Comparison of ENCODE assay signal across 13 cellular contexts in the genomic region with DNA sequence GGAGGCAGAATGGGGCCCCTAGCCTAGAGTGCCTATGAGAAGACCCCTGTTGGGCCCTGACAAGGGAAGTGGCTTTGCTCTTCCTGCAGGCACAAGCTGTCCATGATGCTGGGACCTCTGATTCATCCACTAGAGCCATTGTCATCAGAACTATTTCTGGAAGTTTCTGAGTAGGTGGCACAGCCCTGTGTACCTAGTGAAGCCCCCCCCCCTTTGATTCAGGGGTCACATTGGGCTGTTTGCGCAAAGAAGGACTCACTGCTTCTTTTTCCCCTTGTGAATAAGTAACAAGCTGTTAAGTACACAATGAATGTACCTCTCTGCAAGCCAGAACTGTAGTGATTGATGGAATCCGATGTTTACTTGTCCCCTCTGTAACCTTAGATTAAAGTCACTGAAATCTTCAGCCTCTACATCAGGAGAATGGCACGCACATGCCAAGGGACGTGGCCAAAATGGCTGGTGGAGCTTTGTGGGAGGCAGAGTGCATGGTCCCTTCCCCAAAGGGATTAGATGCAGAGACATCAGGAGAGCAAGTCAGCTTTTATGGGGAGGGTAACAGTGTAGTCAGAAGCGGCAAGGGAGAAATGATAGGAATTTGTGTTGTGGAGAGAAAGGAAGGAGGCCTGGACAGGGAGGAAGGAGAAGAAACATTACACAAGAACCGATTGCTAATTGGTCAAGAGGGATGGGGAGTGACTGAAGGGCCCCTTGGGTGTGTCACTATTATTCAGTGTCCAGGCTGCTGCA.
A peak's percentile ranks its signal among the peaks of the same experiment; 100 is the strongest.
DNase-seq lines count a peak whose midpoint lies in the region; ATAC-seq and TF ChIP-seq lines count a peak whose summit lies in the region.
"Had no signal": no experiment of that assay in that cellular context is flagged by ENCODE, and none has a peak within 500 bp of the region (broad histone marks: within the 10 kb centered on the region; RNA-seq: fewer than 3 reads in every experiment).

No MANE protein-coding gene starts in this region.

- H3K4me3 ChIP-seq in right atrium auricular region (no peak overlapping the region), right lobe of liver (no peak overlapping the region)
- H3K4me3 ChIP-seq: ovary, SK-N-MC had no signal

- H3K4me3 Mint-ChIP-seq in T-helper 17 cell: no peak overlapping the region

- H3K36me3 Mint-ChIP-seq in T-helper 17 cell (ENCODE audit: low read depth): peaks cover 2% of the 10 kb centered on the region

- no peaks in the 10 kb centered on the region for H3K9me3 ChIP-seq in right atrium auricular region
- H3K9me3 ChIP-seq in right lobe of liver: no peaks in the 10 kb centered on the region
- H3K9me3 ChIP-seq in T-helper 17 cell (ENCODE audit: control insufficient read depth, low read length, poor library complexity, severe bottlenecking): no peaks in the 10 kb centered on the region
- H3K9me3 ChIP-seq: ovary had no signal

- H3K27me3 Mint-ChIP-seq in T-helper 17 cell: no peaks in the 10 kb centered on the region

- peaks cover 0 to 28% of the 10 kb centered on the region in 2 donors for H3K4me1 ChIP-seq in right atrium auricular region
- H3K4me1 ChIP-seq in right lobe of liver: peaks cover 0 to 32% (median 11%) of the 10 kb centered on the region in 4 donors

- H3K27me3 ChIP-seq in right atrium auricular region (no peaks in the 10 kb centered on the region), right lobe of liver (no peaks in the 10 kb centered on the region)
- H3K27me3 ChIP-seq: ovary had no signal

- H3K36me3 ChIP-seq in right atrium auricular region (no peaks in the 10 kb centered on the region), right lobe of liver (no peaks in the 10 kb centered on the region)
- H3K36me3 ChIP-seq: ovary had no signal

- no peak for DNase-seq in Right ventricle myocardium superior
- DNase-seq in right atrium auricular region (ENCODE audit: low spot score): no peak
- DNase-seq in epidermal melanocyte (ENCODE audit: insufficient read length, low spot score): peak; percentile 36
- DNase-seq in right lobe of liver: peak; percentile 54 to 79 (median 77)
- DNase-seq in cortex of kidney (lab: John Stamatoyannopoulos, UW): no peak
- DNase-seq in NCI-H526 treated with DMSO at 0.1 percent for 48 hours (lab: John Stamatoyannopoulos, UW): no peak
- no peak for DNase-seq in T-helper 17 cell
- DNase-seq: activated gamma-delta T cell; effector CD4-positive, alpha-beta T cell; Kasumi-1; ovary had no signal

- H3K27ac ChIP-seq in right atrium auricular region (no peak overlapping the region), right lobe of liver (peak overlapping the region in 2 of 3 donors; percentile 78 to 81)
- H3K27ac ChIP-seq: ovary, SK-N-MC had no signal

- no peaks in the 10 kb centered on the region for H3K4me1 Mint-ChIP-seq in T-helper 17 cell

- H3K27ac Mint-ChIP-seq in T-helper 17 cell: no peak overlapping the region

- peak; percentile 22 for ATAC-seq in Right ventricle myocardium superior (ENCODE audit: poor library complexity)
- ATAC-seq in right lobe of liver: peak; percentile 91 to 95 (median 92)
- no peak for ATAC-seq in T-helper 17 cell
- ATAC-seq in HG02884 (IDR thresholded peaks at IDR 0.05; ENCODE audit: unreplicated experiment): no peak

- intact Hi-C loops in Right ventricle myocardium superior (cut with DNase I): no loop called here
- intact Hi-C loops in right lobe of liver (cut with DNase I): no loop called here

- WGBS in right lobe of liver (ENCODE audit: insufficient coverage, low coverage, low lambda C conversion rate, missing lambda C conversion rate): 17% methylated on average over 6 of the region's 6 CpGs

- TF ChIP-seq POLR2A in right lobe of liver (IDR thresholded peaks at IDR 0.05): no peak

- no peak for TF ChIP-seq CTCF in right atrium auricular region (IDR thresholded peaks at IDR 0.05)
- no peak for TF ChIP-seq CTCF in right lobe of liver (IDR thresholded peaks at IDR 0.05)

Comparison
In these comparisons a context has a peak if more than half of its experiments do, and no peak if none do; other contexts are left out.
1. ATAC-seq: peak in Right ventricle myocardium superior (single experiment) and right lobe of liver (4 of 4); none in T-helper 17 cell (single experiment) and HG02884 (single experiment).
2. DNase-seq: peak in epidermal melanocyte (single experiment) and right lobe of liver (3 of 3); none in Right ventricle myocardium superior (single experiment), right atrium auricular region (single experiment), cortex of kidney (single experiment), NCI-H526 treated with DMSO at 0.1 percent for 48 hours (single experiment) and T-helper 17 cell (0 of 3).
3. H3K27ac ChIP-seq: peak in right lobe of liver (2 of 3); none in right atrium auricular region (0 of 2).